In genomic region chr11:1336836-1337646, GRCh38 we compare ENCODE assay signal across 8 cellular contexts. TPM values are rescaled to one million over a fixed set of nuclear protein-coding genes. Genes with fewer than 3 reads are reported as not detected.
DNase-seq lines count a peak whose midpoint lies in the region; ATAC-seq and TF ChIP-seq lines count a peak whose summit lies in the region.

No MANE protein-coding gene starts in this region.

- no peaks in the 10 kb centered on the region for H3K36me3 ChIP-seq in ES-I3 (ENCODE audit: insufficient read depth, low read length)
- H3K36me3 ChIP-seq in esophagus squamous epithelium: no peaks in the 10 kb centered on the region
- H3K36me3 ChIP-seq in parathyroid adenoma (ENCODE audit: control insufficient read depth, insufficient read depth, low read length): no peaks in the 10 kb centered on the region

- 12% methylated on average over 5 of the region's 95 CpGs; no CpG with 5 or more reads in 1 of the 2 donors for WGBS in esophagus squamous epithelium, 2 donors

- no peak for TF ChIP-seq POLR2A in esophagus squamous epithelium (IDR thresholded peaks at IDR 0.05)

- H3K27ac ChIP-seq in esophagus squamous epithelium: peak overlapping the region in 3 of 4 donors; percentile 65 to 78 (median 72)
- H3K27ac ChIP-seq in parathyroid adenoma: no peak overlapping the region

- H3K4me1 ChIP-seq in ES-I3 (ENCODE audit: insufficient read depth, low read length) (no peaks in the 10 kb centered on the region), esophagus squamous epithelium (peaks cover 13 to 28% (median 13%) of the 10 kb centered on the region in 3 donors), parathyroid adenoma (no peaks in the 10 kb centered on the region)

- no peaks in the 10 kb centered on the region for H3K79me2 ChIP-seq in parathyroid adenoma

- H3K9me3 ChIP-seq in ES-I3 (ENCODE audit: control insufficient read depth, insufficient read depth, low read length) (no peaks in the 10 kb centered on the region), esophagus squamous epithelium (no peaks in the 10 kb centered on the region), parathyroid adenoma (ENCODE audit: control insufficient read depth, low read length) (no peaks in the 10 kb centered on the region)

- no peak overlapping the region for H3K4me2 ChIP-seq in parathyroid adenoma (ENCODE audit: low read length)

- ATAC-seq in GM19023 (IDR thresholded peaks at IDR 0.05; ENCODE audit: unreplicated experiment): no peak
- no peak for ATAC-seq in GM21528 (IDR thresholded peaks at IDR 0.05; ENCODE audit: low FRiP score, unreplicated experiment)
- ATAC-seq in GM18498 (IDR thresholded peaks at IDR 0.05; ENCODE audit: unreplicated experiment): no peak

- peak; percentile 46 for DNase-seq in activated CD4-positive, alpha-beta T cell treated with anti-CD3 and anti-CD28 coated beads, Interleukin-2, amount 50 U/mL, for 1 hour
- DNase-seq in esophagus squamous epithelium (lab: John Stamatoyannopoulos, UW) (no peak), A172 (ENCODE audit: low spot score) (no peak)

- H3K9ac ChIP-seq in ES-I3 (ENCODE audit: low read depth, low read length) (peak overlapping the region; percentile 38; the same call in 1 of the 2 replicates), parathyroid adenoma (no peak overlapping the region)

- H3K4me3 ChIP-seq in esophagus squamous epithelium (peak overlapping the region; percentile 15 to 62 (median 46)), parathyroid adenoma (ENCODE audit: low read depth, low read length) (no peak overlapping the region)

- H2AFZ ChIP-seq in parathyroid adenoma: peak overlapping the region; percentile 50

- H3K27me3 ChIP-seq in esophagus squamous epithelium (no peaks in the 10 kb centered on the region), parathyroid adenoma (ENCODE audit: control insufficient read depth, insufficient read depth, low read length) (no peaks in the 10 kb centered on the region)

- no peak for TF ChIP-seq CTCF in esophagus squamous epithelium (IDR thresholded peaks at IDR 0.05)
- no peak for TF ChIP-seq CTCF in parathyroid adenoma (IDR thresholded peaks at IDR 0.05)

- intact Hi-C loops in esophagus squamous epithelium (cut with DNase I): no loop called here

RNA-seq across cellular contexts. Expression of gene TOLLIP, which starts 27.6 kb away (rescaled TPM):
- total RNA-seq in esophagus squamous epithelium: 100 to 1,000 TPM in 1 of 4 donors, 10 to 100 TPM in 3; 53.0 to 106 (median 63.6) TPM
- total RNA-seq in A172 (2014; rRNA removed; shearing (Covaris generic)): 24.4 and 26.6 TPM in 2 replicates

RNA-seq across cellular contexts. Expression of gene BRSK2, which starts 52.7 kb away (rescaled TPM):
- 1 to 10 TPM in 1 of 4 donors, under 1 TPM in 2, not detected in 1; 0.23 to 1.3 (median 0.35) TPM for total RNA-seq in esophagus squamous epithelium
- 8.6 and 13.0 TPM in 2 replicates for total RNA-seq in A172 (2014; rRNA removed; shearing (Covaris generic))
